ENCODE assay signal across 1 cellular context in genomic region chr12:122999986-123000420, GRCh38.
TF ChIP-seq lines count a peak whose summit lies in the region.

No MANE protein-coding gene starts in this region.

TF ChIP-seq in H1, 55 proteins besides CTCF, POLR2A, EP300 and RAD21:
- TF ChIP-seq NRF1 (IDR thresholded peaks at IDR 0.05; ENCODE audit: low read depth, low read length) (no peak), RNF2 (IDR thresholded peaks at IDR 0.05; ENCODE audit: borderline replicate concordance, low read depth, low read length, missing control alignments, poor library complexity, severe bottlenecking) (no peak), MAFK (IDR thresholded peaks at IDR 0.05; ENCODE audit: low read depth, low read length) (no peak), NANOG (IDR thresholded peaks at IDR 0.05; ENCODE audit: insufficient read depth, low read depth, low read length, poor library complexity, severe bottlenecking) (no peak), SRF (IDR thresholded peaks at IDR 0.05; ENCODE audit: low read depth, low read length) (no peak), SIX5 (IDR thresholded peaks at IDR 0.05; ENCODE audit: low read depth, low read length) (no peak), SAP30 (IDR thresholded peaks at IDR 0.05; ENCODE audit: insufficient read depth, insufficient replicate concordance, low read length) (no peak), TCF12 (IDR thresholded peaks at IDR 0.05; ENCODE audit: low read depth, low read length) (no peak), SP2 (IDR thresholded peaks at IDR 0.05; ENCODE audit: low read length) (no peak), TAF7 (optimal IDR thresholded peaks at IDR 0.05; ENCODE audit: borderline replicate concordance, low read depth, low read length) (no peak)
